In genomic region chr10:1184541-1185415, GRCh38 we compare ENCODE assay signal across 17 cellular contexts.
DNase-seq lines count a peak whose midpoint lies in the region; ATAC-seq, FAIRE-seq and TF ChIP-seq lines count a peak whose summit lies in the region.
"Had no signal": no experiment of that assay in that cellular context is flagged by ENCODE, and none has a peak within 500 bp of the region (broad histone marks: within the 10 kb centered on the region; RNA-seq: fewer than 3 reads in every experiment).

No MANE protein-coding gene starts in this region.

- H3K27ac ChIP-seq in right lobe of liver, result no peak overlapping the region
- no peak overlapping the region for H3K27ac ChIP-seq in HepG2 (ENCODE audit: extremely low read length, insufficient read depth, low read length)
- H3K27ac ChIP-seq in dorsolateral prefrontal cortex, result peak overlapping the region in 49 of 59 donors; percentile 19 to 100 (median 98)
- peak overlapping the region; percentile 99 for H3K27ac ChIP-seq in temporal lobe (ENCODE audit: low read depth, low read length)
- H3K27ac ChIP-seq in gastrocnemius medialis, result no peak overlapping the region
- no peak overlapping the region for H3K27ac ChIP-seq in trophoblast cell (ENCODE audit: low read depth, low read length)
- H3K27ac ChIP-seq: BLaER1 treated with 17β-estradiol and CSF1 and Interleukin-3, amounts not matched to agents 10 nM and 100 nM had no signal

- H2BK5ac ChIP-seq in trophoblast cell (ENCODE audit: low read depth, low read length, poor library complexity), result no peak overlapping the region

- H3K4me3 ChIP-seq in right lobe of liver (no peak overlapping the region), HepG2 (replicated peaks in 1 of 3; ENCODE audit: insufficient read depth in 1 of 3, low read depth in 2 of 3, low read length in 3 of 3) (no peak overlapping the region), dorsolateral prefrontal cortex (no peak overlapping the region), gastrocnemius medialis (no peak overlapping the region), trophoblast cell (ENCODE audit: low read depth, low read length) (no peak overlapping the region)
- H3K4me3 ChIP-seq: BLaER1 treated with 17β-estradiol and CSF1 and Interleukin-3, amounts not matched to agents 10 nM and 100 nM had no signal

- no peaks in the 10 kb centered on the region for H3K79me2 ChIP-seq in HepG2 (ENCODE audit: insufficient read depth, low read length)
- no peaks in the 10 kb centered on the region for H3K79me2 ChIP-seq in trophoblast cell (ENCODE audit: control insufficient read depth, insufficient read depth, low read length, poor library complexity)

- no TSS peak for BruUV-seq in HepG2 (replicated peaks; lab: Mats Ljungman, UMichigan)

- H3K9me3 ChIP-seq in right lobe of liver, result no peaks in the 10 kb centered on the region
- no peaks in the 10 kb centered on the region for H3K9me3 ChIP-seq in HepG2 (ENCODE audit: low read length)
- no peaks in the 10 kb centered on the region for H3K9me3 ChIP-seq in gastrocnemius medialis
- peaks cover 4% of the 10 kb centered on the region for H3K9me3 ChIP-seq in trophoblast cell (ENCODE audit: insufficient read depth, low read depth, low read length)

- H3K27me3 ChIP-seq in right lobe of liver, result no peaks in the 10 kb centered on the region
- peaks cover 14 to 94% of the 10 kb centered on the region in 2 experiments for H3K27me3 ChIP-seq in HepG2 (ENCODE audit: control insufficient read depth in 1 of 2, insufficient read depth in 2 of 2, low read length in 2 of 2)
- no peaks in the 10 kb centered on the region for H3K27me3 ChIP-seq in dorsolateral prefrontal cortex
- peaks cover 0 to 4% (median 0%) of the 10 kb centered on the region in 3 donors for H3K27me3 ChIP-seq in gastrocnemius medialis
- no peaks in the 10 kb centered on the region for H3K27me3 ChIP-seq in trophoblast cell (ENCODE audit: insufficient read depth, low read length)

- H3K9ac ChIP-seq in HepG2 (ENCODE audit: insufficient read depth, low read depth, low read length), result no peak overlapping the region
- no peak overlapping the region for H3K9ac ChIP-seq in trophoblast cell (ENCODE audit: low read length)
- H3K9ac ChIP-seq: BLaER1 treated with 17β-estradiol and CSF1 and Interleukin-3, amounts not matched to agents 10 nM and 100 nM had no signal

- in situ Hi-C loops in HepG2 (cut with HindIII; ENCODE audit: extremely low pct_ligation_motif_present, low pct_unique_long_range_greater_than_20kb), result no loop called here
- in situ Hi-C loops in gastrocnemius medialis (cut with MboI; ENCODE audit: low sequenced_read_pairs in 4 of 4), result no loop called here

- H4K12ac ChIP-seq in trophoblast cell (ENCODE audit: low read depth, low read length), result no peak overlapping the region

- no peak for TF ChIP-seq RAD21 in HepG2 (CRISPR knock-in tag; IDR thresholded peaks at IDR 0.05)

- no peak overlapping the region for H4K8ac ChIP-seq in trophoblast cell (ENCODE audit: low read depth, low read length)

- H4K91ac ChIP-seq in trophoblast cell (ENCODE audit: low read depth, low read length), result no peak overlapping the region

- H3K14ac ChIP-seq in trophoblast cell (ENCODE audit: low read length), result no peak overlapping the region

- H2BK120ac ChIP-seq in trophoblast cell (ENCODE audit: insufficient read depth, low read length, poor library complexity), result no peak overlapping the region

- H3K4ac ChIP-seq in trophoblast cell (ENCODE audit: low read depth, low read length), result no peak overlapping the region

- H3K4me2 ChIP-seq in HepG2 (ENCODE audit: low read depth, low read length), result no peak overlapping the region
- no peak overlapping the region for H3K4me2 ChIP-seq in trophoblast cell (ENCODE audit: low read length)

- POLR2A ChIA-PET in HepG2 (lab: Yijun Ruan, JAX), result no interaction called here

- H3K36me3 ChIP-seq in right lobe of liver, result no peaks in the 10 kb centered on the region
- H3K36me3 ChIP-seq in HepG2 (replicated peaks in 1 of 2; ENCODE audit: control insufficient read depth in 1 of 2, insufficient read depth in 2 of 2, low read length in 2 of 2), result no peaks in the 10 kb centered on the region
- no peaks in the 10 kb centered on the region for H3K36me3 ChIP-seq in gastrocnemius medialis
- no peaks in the 10 kb centered on the region for H3K36me3 ChIP-seq in trophoblast cell (ENCODE audit: control insufficient read depth in 1 of 2, insufficient read depth in 2 of 2, low read length in 2 of 2)
- H3K36me3 ChIP-seq: BLaER1 treated with 17β-estradiol and CSF1 and Interleukin-3, amounts not matched to agents 10 nM and 100 nM had no signal

- CTCF ChIA-PET in HepG2 (lab: Yijun Ruan, JAX; ENCODE audit: low intra/inter-chr PET ratio, low total read pairs), result no interaction called here

- TF ChIP-seq CTCF in right lobe of liver (IDR thresholded peaks at IDR 0.05) (no peak), HepG2 (CRISPR knock-in tag; IDR thresholded peaks at IDR 0.05) (no peak), dorsolateral prefrontal cortex (IDR thresholded peaks at IDR 0.05 in 54 of 56, conservative IDR thresholded peaks at IDR 0.05 in 2 of 56; ENCODE audit: low read depth in 1 of 56, partially characterized antibody in 56 of 56) (no peak), gastrocnemius medialis (IDR thresholded peaks at IDR 0.05 in 4 of 5, conservative IDR thresholded peaks at IDR 0.05 in 1 of 5) (no peak)

- H2AFZ ChIP-seq in HepG2 (ENCODE audit: low read length) (no peak overlapping the region), trophoblast cell (ENCODE audit: insufficient read depth, low read length, poor library complexity) (no peak overlapping the region)

- no peaks in the 10 kb centered on the region for H4K20me1 ChIP-seq in HepG2 (ENCODE audit: insufficient read depth, low read length)
- H4K20me1 ChIP-seq: BLaER1 treated with 17β-estradiol and CSF1 and Interleukin-3, amounts not matched to agents 10 nM and 100 nM had no signal

- FAIRE-seq in HepG2 (lab: Jason Lieb, UNC), result no peak
- FAIRE-seq: A204.1, GM12892 had no signal

- ATAC-seq in right lobe of liver (no peak), HepG2 (no peak), gastrocnemius medialis (no peak)

- H2BK12ac ChIP-seq in trophoblast cell (ENCODE audit: low read length), result no peak overlapping the region

- H3K79me1 ChIP-seq in trophoblast cell (ENCODE audit: low read length), result no peaks in the 10 kb centered on the region

- H3K18ac ChIP-seq in trophoblast cell (ENCODE audit: low read length), result no peak overlapping the region

- H3K23ac ChIP-seq in trophoblast cell (ENCODE audit: low read length), result no peak overlapping the region

- TF ChIP-seq POLR2A in right lobe of liver (IDR thresholded peaks at IDR 0.05) (no peak), HepG2 (IDR thresholded peaks at IDR 0.05; ENCODE audit: insufficient read depth in 1 of 2, low read depth in 2 of 2, low read length in 2 of 2) (no peak), gastrocnemius medialis (IDR thresholded peaks at IDR 0.05) (no peak)

- no peak for TF ChIP-seq EP300 in HepG2 (IDR thresholded peaks at IDR 0.05; ENCODE audit: low read depth in 2 of 2, low read length in 2 of 2)
- no peak for TF ChIP-seq EP300 in HepG2 (CRISPR knock-in tag; IDR thresholded peaks at IDR 0.05; ENCODE audit: borderline replicate concordance)

- peak in 2 of 3 donors; percentile 9 to 50 for DNase-seq in right lobe of liver
- no peak for DNase-seq in HepG2 (ENCODE audit: low spot score)
- peak in 7 of 10 donors; percentile 20 to 41 (median 29) for DNase-seq in dorsolateral prefrontal cortex
- peak; percentile 85 for DNase-seq in mesenteric fat pad (ENCODE audit: low spot score)
- DNase-seq in activated CD4-positive, alpha-beta T cell treated with anti-CD3 and anti-CD28 coated beads for 4 hours, result no peak
- no peak for DNase-seq in gastrocnemius medialis
- DNase-seq in trophoblast cell, result no peak
- DNase-seq: CD8-positive, alpha-beta memory T cell; H9; KG1; NCI-H1105 treated with DMSO at 0.1 percent for 48 hours; NCI-H1694; NCI-H774 had no signal

- intact Hi-C loops in right lobe of liver (cut with DNase I), result no loop called here
- intact Hi-C loops in HepG2 (cut with micrococcal nuclease; ENCODE audit: unreplicated experiment), result no loop called here
- intact Hi-C loops in dorsolateral prefrontal cortex (cut with DNase I), result loop anchor here in 1 of 2 donors (5.0 kb wide), 1 partner anchor 108 kb away; no protein-coding TSS in a partner anchor
- intact Hi-C loops in gastrocnemius medialis (cut with DNase I; ENCODE audit: low total_unique reads), result no loop called here

- H2AK5ac ChIP-seq in trophoblast cell (ENCODE audit: low read length), result no peak overlapping the region

- H3K4me1 ChIP-seq in right lobe of liver (no peaks in the 10 kb centered on the region), HepG2 (ENCODE audit: insufficient read depth, low read length) (peaks cover 16% of the 10 kb centered on the region), gastrocnemius medialis (no peaks in the 10 kb centered on the region), trophoblast cell (ENCODE audit: control insufficient read depth in 1 of 2, insufficient read depth in 2 of 2, low read length in 2 of 2) (no peaks in the 10 kb centered on the region)

- WGBS in right lobe of liver (ENCODE audit: insufficient coverage, low coverage, low lambda C conversion rate, missing lambda C conversion rate), result 53% methylated on average over 12 of the region's 45 CpGs
- WGBS in HepG2 (ENCODE audit: low lambda C conversion rate), result 37% methylated on average over 28 of the region's 45 CpGs
- no CpG with 5 or more reads among the region's 45 CpGs for WGBS in trophoblast cell (ENCODE audit: extremely low coverage, insufficient coverage, insufficient read length)

TF ChIP-seq in HepG2, 621 proteins besides CTCF, POLR2A, EP300 and RAD21 (continues in another document):
- no peak for TF ChIP-seq RBM22 (optimal IDR thresholded peaks at IDR 0.05; ENCODE audit: low read length)

Comparison
In these comparisons a context has a peak if more than half of its experiments do, and no peak if none do; other contexts are left out.
1. DNase-seq: peak in right lobe of liver (2 of 3), dorsolateral prefrontal cortex (7 of 10) and mesenteric fat pad (single experiment); none in HepG2 (single experiment), activated CD4-positive, alpha-beta T cell treated with anti-CD3 and anti-CD28 coated beads for 4 hours (0 of 2), gastrocnemius medialis (0 of 2) and trophoblast cell (0 of 2).
2. H3K27ac ChIP-seq: peak in dorsolateral prefrontal cortex (49 of 59) and temporal lobe (single experiment); none in right lobe of liver (0 of 3), HepG2 (single experiment), gastrocnemius medialis (0 of 4) and trophoblast cell (single experiment).